ENCODE assay signal across 24 cellular contexts in the genomic region with DNA sequence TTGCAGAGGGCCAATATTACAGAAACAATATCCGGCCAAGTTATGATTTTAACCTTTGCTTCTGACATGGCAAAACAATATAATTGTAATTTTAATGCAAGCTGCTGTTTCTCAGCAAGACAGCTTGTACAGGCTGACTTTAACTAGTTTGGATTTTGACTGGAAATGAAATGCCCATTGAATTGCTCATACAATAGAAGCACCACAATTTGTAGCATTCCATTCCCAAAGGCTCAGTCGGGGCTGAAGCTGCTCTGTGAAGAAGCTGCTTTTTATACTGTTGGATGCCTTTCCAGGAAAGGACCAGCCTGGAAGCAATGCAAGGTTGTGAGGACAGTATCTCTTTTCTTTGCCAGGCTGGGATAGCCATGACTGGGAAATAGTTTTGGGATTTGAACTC.
DNase-seq lines count a peak whose midpoint lies in the region; ATAC-seq and TF ChIP-seq lines count a peak whose summit lies in the region.
"Had no signal": no experiment of that assay in that cellular context is flagged by ENCODE, and none has a peak within 500 bp of the region (broad histone marks: within the 10 kb centered on the region; RNA-seq: fewer than 3 reads in every experiment).

No MANE protein-coding gene starts in this region.

- H2BK5ac ChIP-seq in mesendoderm (ENCODE audit: low read length): no peak overlapping the region

- H3K9me3 Mint-ChIP-seq in endodermal cell: no peaks in the 10 kb centered on the region
- H3K9me3 Mint-ChIP-seq: activated naive CD4-positive, alpha-beta T cell treated with anti-CD3 and anti-CD28 coated beads, Interleukin-2, amount 10 ng/mL, durations not matched to agents 7 days and 5 days; activated T-cell treated with anti-CD3 and anti-CD28 coated beads, Interleukin-2, amount 50 U/mL, for 72 hours; CD4-positive, alpha-beta T cell had no signal

- H3K4me3 ChIP-seq in AG10803 (ENCODE audit: low read length) (no peak overlapping the region), MG63 (no peak overlapping the region), endodermal cell (ENCODE audit: low read length) (no peak overlapping the region), mesendoderm (ENCODE audit: low read length) (no peak overlapping the region), right lobe of liver (no peak overlapping the region)
- H3K4me3 ChIP-seq: body of pancreas, colonic mucosa, gastrocnemius medialis, suprapubic skin, uterus had no signal

- no peak overlapping the region for H2AK5ac ChIP-seq in mesendoderm (ENCODE audit: low read length)

- H3K4me1 Mint-ChIP-seq in endodermal cell: peaks cover 6% of the 10 kb centered on the region
- H3K4me1 Mint-ChIP-seq: activated naive CD4-positive, alpha-beta T cell treated with anti-CD3 and anti-CD28 coated beads, Interleukin-2, amount 10 ng/mL, durations not matched to agents 7 days and 5 days; naive thymus-derived CD4-positive, alpha-beta T cell; stimulated activated effector memory CD8-positive, alpha-beta T cell treated with anti-CD3 and anti-CD28 coated beads, Interleukin-12 subunit alpha, Interleukin-12 subunit beta, amount 100 ng/mL, for 72 hours had no signal

- no peak overlapping the region for H3K4me3 Mint-ChIP-seq in endodermal cell
- H3K4me3 Mint-ChIP-seq: activated naive CD4-positive, alpha-beta T cell treated with anti-CD3 and anti-CD28 coated beads, Interleukin-2, amount 10 ng/mL, durations not matched to agents 7 days and 5 days; activated T-cell treated with anti-CD3 and anti-CD28 coated beads, Interleukin-2, amount 50 U/mL, for 72 hours; CD4-positive, alpha-beta T cell; naive thymus-derived CD4-positive, alpha-beta T cell; stimulated activated effector memory CD8-positive, alpha-beta T cell treated with anti-CD3 and anti-CD28 coated beads, Interleukin-12 subunit alpha, Interleukin-12 subunit beta, amount 100 ng/mL, for 72 hours had no signal

- H3K23ac ChIP-seq in mesendoderm (ENCODE audit: low read length): no peak overlapping the region

- H3K36me3 Mint-ChIP-seq in endodermal cell (ENCODE audit: low read depth): no peaks in the 10 kb centered on the region
- H3K36me3 Mint-ChIP-seq: activated naive CD4-positive, alpha-beta T cell treated with anti-CD3 and anti-CD28 coated beads, Interleukin-2, amount 10 ng/mL, durations not matched to agents 7 days and 5 days; naive thymus-derived CD4-positive, alpha-beta T cell; stimulated activated effector memory CD8-positive, alpha-beta T cell treated with anti-CD3 and anti-CD28 coated beads, Interleukin-12 subunit alpha, Interleukin-12 subunit beta, amount 100 ng/mL, for 72 hours had no signal

- no peak overlapping the region for H3K9ac ChIP-seq in endodermal cell (ENCODE audit: extremely low read depth, low read length, poor library complexity, severe bottlenecking)
- H3K9ac ChIP-seq in mesendoderm (ENCODE audit: low read length): no peak overlapping the region

- H3K79me1 ChIP-seq in mesendoderm (ENCODE audit: low read length): no peaks in the 10 kb centered on the region

- no peak for ATAC-seq in GM21526 (IDR thresholded peaks at IDR 0.05; ENCODE audit: low FRiP score, unreplicated experiment)
- no peak for ATAC-seq in right lobe of liver
- ATAC-seq: activated T-cell treated with anti-CD3 and anti-CD28 coated beads, Interleukin-2, amount 50 U/mL, for 72 hours; body of pancreas; gastrocnemius medialis; naive thymus-derived CD4-positive, alpha-beta T cell; sciatic nerve; stimulated activated effector memory CD8-positive, alpha-beta T cell treated with anti-CD3 and anti-CD28 coated beads, Interleukin-12 subunit alpha, Interleukin-12 subunit beta, amount 100 ng/mL, for 72 hours had no signal

- TF ChIP-seq CTCF in AG10803 (conservative IDR thresholded peaks at IDR 0.05; ENCODE audit: low read length): no peak
- TF ChIP-seq CTCF in endodermal cell (conservative IDR thresholded peaks at IDR 0.05): no peak
- TF ChIP-seq CTCF in right lobe of liver (IDR thresholded peaks at IDR 0.05): no peak

- peak; percentile 83 for DNase-seq in AG10803 (ENCODE audit: low read depth)
- DNase-seq in MG63: peak; percentile 62
- no peak for DNase-seq in endodermal cell
- DNase-seq in mesendoderm: peak; percentile 25
- no peak for DNase-seq in NCI-H524 treated with DMSO at 0.1 percent for 48 hours (lab: John Stamatoyannopoulos, UW)
- no peak for DNase-seq in right lobe of liver
- DNase-seq in UCSD-AML1 (lab: John Stamatoyannopoulos, UW; ENCODE audit: unreplicated experiment): no peak
- DNase-seq: activated CD4-positive, alpha-beta T cell treated with anti-CD3 and anti-CD28 coated beads for 4 hours; activated naive CD4-positive, alpha-beta T cell treated with anti-CD3 and anti-CD28 coated beads, Interleukin-2, amount 10 ng/mL, durations not matched to agents 7 days and 5 days; activated T-cell treated with anti-CD3 and anti-CD28 coated beads, Interleukin-2, amount 50 U/mL, for 72 hours; body of pancreas; CD4-positive, alpha-beta T cell; colonic mucosa; DMS153; gastrocnemius medialis; Kasumi-1; naive thymus-derived CD4-positive, alpha-beta T cell; NCI-H1092 treated with DMSO at 0.1 percent for 48 hours; NCI-H526; uterus had no signal

- no peaks in the 10 kb centered on the region for H3K27me3 Mint-ChIP-seq in endodermal cell (ENCODE audit: insufficient read depth)
- H3K27me3 Mint-ChIP-seq: activated naive CD4-positive, alpha-beta T cell treated with anti-CD3 and anti-CD28 coated beads, Interleukin-2, amount 10 ng/mL, durations not matched to agents 7 days and 5 days; CD4-positive, alpha-beta T cell; naive thymus-derived CD4-positive, alpha-beta T cell had no signal

- H3K79me2 ChIP-seq in mesendoderm (ENCODE audit: control insufficient read depth, insufficient read depth, low read length): no peaks in the 10 kb centered on the region

- 82 to 92% methylated on average over 1 to 2 of the region's 2 CpGs for WGBS in endodermal cell (ENCODE audit: insufficient coverage in 1 of 2, insufficient read length in 1 of 2), 2 experiments
- no CpG with 5 or more reads among the region's 2 CpGs for WGBS in mesendoderm (ENCODE audit: extremely low coverage, insufficient coverage, low lambda C conversion rate)
- 66% methylated on average over 2 of the region's 2 CpGs for WGBS in right lobe of liver (ENCODE audit: insufficient coverage, low coverage, low lambda C conversion rate, missing lambda C conversion rate)

- no peak overlapping the region for H3K18ac ChIP-seq in mesendoderm (ENCODE audit: low read length)

- H3K27ac ChIP-seq in endodermal cell (ENCODE audit: low read depth, low read length): peak overlapping the region; percentile 24
- H3K27ac ChIP-seq in mesendoderm (ENCODE audit: low read depth, low read length): no peak overlapping the region
- H3K27ac ChIP-seq in right lobe of liver: no peak overlapping the region
- H3K27ac ChIP-seq: body of pancreas, colonic mucosa, gastrocnemius medialis, suprapubic skin, uterus had no signal

- no peak overlapping the region for H2BK15ac ChIP-seq in mesendoderm (replicated peaks; ENCODE audit: low read depth)

- TF ChIP-seq POLR2A in right lobe of liver (IDR thresholded peaks at IDR 0.05): no peak

- H3K4me2 ChIP-seq in mesendoderm (ENCODE audit: low read length): no peak overlapping the region

- no peak overlapping the region for H4K5ac ChIP-seq in mesendoderm (ENCODE audit: low read length)

- intact Hi-C loops in right lobe of liver (cut with DNase I): no loop called here

- H3K9me3 ChIP-seq in MG63 (no peaks in the 10 kb centered on the region), endodermal cell (ENCODE audit: control insufficient read depth, low read length) (no peaks in the 10 kb centered on the region), right lobe of liver (no peaks in the 10 kb centered on the region)
- H3K9me3 ChIP-seq: body of pancreas, colonic mucosa, gastrocnemius medialis, suprapubic skin, uterus had no signal

- H3K27me3 ChIP-seq in MG63: no peaks in the 10 kb centered on the region
- no peaks in the 10 kb centered on the region for H3K27me3 ChIP-seq in endodermal cell (ENCODE audit: control insufficient read depth, insufficient read depth, low read length, poor library complexity, severe bottlenecking)
- no peaks in the 10 kb centered on the region for H3K27me3 ChIP-seq in mesendoderm (ENCODE audit: insufficient read depth, low read length, poor library complexity)
- no peaks in the 10 kb centered on the region for H3K27me3 ChIP-seq in right lobe of liver
- H3K27me3 ChIP-seq: body of pancreas, colonic mucosa, gastrocnemius medialis, suprapubic skin, uterus had no signal

- H4K8ac ChIP-seq in mesendoderm (ENCODE audit: low read depth, low read length): no peak overlapping the region

- no peaks in the 10 kb centered on the region for H3K4me1 ChIP-seq in endodermal cell (ENCODE audit: control insufficient read depth, insufficient read depth, low read length)
- H3K4me1 ChIP-seq in mesendoderm (ENCODE audit: control insufficient read depth, low read depth, low read length): peaks cover 2% of the 10 kb centered on the region
- H3K4me1 ChIP-seq in right lobe of liver: no peaks in the 10 kb centered on the region
- H3K4me1 ChIP-seq: body of pancreas, colonic mucosa, gastrocnemius medialis, suprapubic skin had no signal

- no peak overlapping the region for H3K27ac Mint-ChIP-seq in endodermal cell
- H3K27ac Mint-ChIP-seq: activated naive CD4-positive, alpha-beta T cell treated with anti-CD3 and anti-CD28 coated beads, Interleukin-2, amount 10 ng/mL, durations not matched to agents 7 days and 5 days; activated T-cell treated with anti-CD3 and anti-CD28 coated beads, Interleukin-2, amount 50 U/mL, for 72 hours; CD4-positive, alpha-beta T cell; naive thymus-derived CD4-positive, alpha-beta T cell; stimulated activated effector memory CD8-positive, alpha-beta T cell treated with anti-CD3 and anti-CD28 coated beads, Interleukin-12 subunit alpha, Interleukin-12 subunit beta, amount 100 ng/mL, for 72 hours had no signal

- H3K56ac ChIP-seq in mesendoderm (ENCODE audit: low read length): no peak overlapping the region

- H3K36me3 ChIP-seq in MG63 (no peaks in the 10 kb centered on the region), endodermal cell (ENCODE audit: control insufficient read depth, insufficient read depth, low read length) (no peaks in the 10 kb centered on the region), mesendoderm (ENCODE audit: control insufficient read depth, insufficient read depth, low read length) (no peaks in the 10 kb centered on the region), right lobe of liver (no peaks in the 10 kb centered on the region)
- H3K36me3 ChIP-seq: colonic mucosa, gastrocnemius medialis, suprapubic skin, uterus had no signal

- H2BK120ac ChIP-seq in mesendoderm (ENCODE audit: low read depth, low read length): no peak overlapping the region

- no peak overlapping the region for H3K4ac ChIP-seq in mesendoderm (ENCODE audit: low read depth, low read length)

Comparison
In these comparisons a context has a peak if more than half of its experiments do, and no peak if none do; other contexts are left out.
1. DNase-seq: peak in AG10803 (single experiment), MG63 (single experiment) and mesendoderm (single experiment); none in endodermal cell (single experiment), NCI-H524 treated with DMSO at 0.1 percent for 48 hours (single experiment), right lobe of liver (0 of 3) and UCSD-AML1 (single experiment).